ENCODE assay signal across 8 cellular contexts in the genomic region with DNA sequence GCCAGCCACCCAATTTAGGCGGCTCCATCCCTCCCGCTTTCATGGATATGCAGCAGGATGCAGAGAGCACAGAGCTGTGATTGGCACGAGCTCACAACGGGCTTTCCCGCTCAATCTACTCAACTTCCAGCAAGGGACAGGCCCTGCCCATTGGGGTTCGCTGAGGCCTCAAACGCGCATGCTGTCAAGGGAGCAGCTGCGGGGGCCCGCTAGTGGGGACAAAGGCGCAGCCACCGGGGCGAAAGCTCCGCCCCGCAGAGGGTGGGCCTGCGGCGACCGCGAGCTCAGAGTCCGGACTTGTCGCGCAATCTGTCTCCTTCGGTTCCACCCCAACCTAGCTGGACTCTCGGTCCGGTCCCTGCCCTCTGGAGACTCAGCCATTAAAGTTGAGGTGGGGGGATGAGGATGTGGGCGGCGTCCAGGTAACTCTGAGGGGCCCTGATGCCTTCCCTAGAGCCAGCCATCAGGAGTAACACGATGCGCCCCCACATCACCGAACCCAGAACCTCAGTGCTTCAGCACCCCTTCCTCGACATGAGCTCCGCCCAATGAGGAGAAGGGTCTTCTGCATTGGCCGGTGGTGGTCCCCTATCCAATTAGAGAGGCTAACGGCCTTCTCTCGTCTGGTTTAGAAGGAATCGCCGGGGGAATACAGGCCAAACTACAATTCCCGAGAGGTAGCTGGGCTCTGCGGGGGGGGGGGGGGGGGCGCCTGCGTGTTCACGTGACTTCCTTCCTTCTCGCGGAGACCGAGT. TPM values are rescaled to one million over a fixed set of nuclear protein-coding genes. Genes with fewer than 3 reads are reported as not detected.
DNase-seq lines count a peak whose midpoint lies in the region; ATAC-seq and TF ChIP-seq lines count a peak whose summit lies in the region.

No MANE protein-coding gene starts in this region.

- H3K4me1 Mint-ChIP-seq in nephron = peaks cover 47% of the 10 kb centered on the region
- H3K4me1 Mint-ChIP-seq in stimulated activated naive CD8-positive, alpha-beta T cell treated with anti-CD3 and anti-CD28 coated beads, Interleukin-15, Interleukin-2, amounts not matched to agents 100 ng/mL and 50 ng/mL, for 24 hours (ENCODE audit: low read depth) = peaks cover 70% of the 10 kb centered on the region

- H3K27ac Mint-ChIP-seq in nephron = peak overlapping the region; percentile 83 to 100 (median 99)
- peak overlapping the region; percentile 85 for H3K27ac Mint-ChIP-seq in stimulated activated naive CD8-positive, alpha-beta T cell treated with anti-CD3 and anti-CD28 coated beads, Interleukin-15, Interleukin-2, amounts not matched to agents 100 ng/mL and 50 ng/mL, for 24 hours

- H3K9me3 Mint-ChIP-seq in nephron = no peaks in the 10 kb centered on the region
- H3K9me3 Mint-ChIP-seq in stimulated activated naive CD8-positive, alpha-beta T cell treated with anti-CD3 and anti-CD28 coated beads, Interleukin-15, Interleukin-2, amounts not matched to agents 100 ng/mL and 50 ng/mL, for 24 hours = no peaks in the 10 kb centered on the region

- peak overlapping the region; percentile 95 to 100 (median 98) for H3K4me3 Mint-ChIP-seq in nephron
- peak overlapping the region; percentile 81 for H3K4me3 Mint-ChIP-seq in stimulated activated naive CD8-positive, alpha-beta T cell treated with anti-CD3 and anti-CD28 coated beads, Interleukin-15, Interleukin-2, amounts not matched to agents 100 ng/mL and 50 ng/mL, for 24 hours

- DNase-seq in DMS114 treated with DMSO at 0.1 percent for 48 hours (lab: John Stamatoyannopoulos, UW; ENCODE audit: unreplicated experiment) (peak; percentile 93), HuH-7.5 (ENCODE audit: low spot score) (peak; percentile 80), RPMI7951 (ENCODE audit: low read depth) (peak; percentile 93), fibroblast of the aortic adventitia (ENCODE audit: low read depth) (peak; percentile 40)
- peak; percentile 77 for DNase-seq in activated T-helper 9 cell treated with anti-CD3 and anti-CD28 coated beads, Interleukin-2, amount 50 U/mL, for 16 hours (ENCODE audit: low read depth)

- no peaks in the 10 kb centered on the region for H3K36me3 Mint-ChIP-seq in nephron (ENCODE audit: low read depth)
- peaks cover 16% of the 10 kb centered on the region for H3K36me3 Mint-ChIP-seq in stimulated activated naive CD8-positive, alpha-beta T cell treated with anti-CD3 and anti-CD28 coated beads, Interleukin-15, Interleukin-2, amounts not matched to agents 100 ng/mL and 50 ng/mL, for 24 hours (ENCODE audit: low read depth)

- peak overlapping the region; percentile 64 for H3K4me3 ChIP-seq in fibroblast of the aortic adventitia (ENCODE audit: low read depth, low read length)

- no peaks in the 10 kb centered on the region for H3K27me3 Mint-ChIP-seq in nephron (ENCODE audit: low read depth)
- H3K27me3 Mint-ChIP-seq in stimulated activated naive CD8-positive, alpha-beta T cell treated with anti-CD3 and anti-CD28 coated beads, Interleukin-15, Interleukin-2, amounts not matched to agents 100 ng/mL and 50 ng/mL, for 24 hours = no peaks in the 10 kb centered on the region

- peak; percentile 59 for ATAC-seq in GM21447 (IDR thresholded peaks at IDR 0.05; ENCODE audit: unreplicated experiment)

- TF ChIP-seq CTCF in fibroblast of the aortic adventitia (IDR thresholded peaks at IDR 0.05; ENCODE audit: insufficient read depth, low read length) (no peak), nephron (IDR thresholded peaks at IDR 0.05; ENCODE audit: unreplicated experiment in 3 of 3) (no peak)

RNA-seq across cellular contexts. Expression of gene NFATC3, which starts 0.5 kb away (rescaled TPM):
- total RNA-seq in RPMI7951 (2014; rRNA removed; shearing (Covaris generic)) = 22.0 and 22.5 TPM in 2 replicates
- total RNA-seq in fibroblast of the aortic adventitia (ENCODE audit: low replicate concordance) = 17.7 and 36.3 TPM in 2 replicates

Comparison
In these comparisons a context has a peak if more than half of its experiments do, and no peak if none do; other contexts are left out.
1. Peak in every context shown above with its lines: DNase-seq, ATAC-seq and H3K4me3 ChIP-seq.
2. DNase-seq: peak in every context shown above with its lines; median percentile 93 in DMS114 treated with DMSO at 0.1 percent for 48 hours; 93 in RPMI7951; 80 in HuH-7.5; 77 in activated T-helper 9 cell treated with anti-CD3 and anti-CD28 coated beads, Interleukin-2, amount 50 U/mL, for 16 hours; 40 in fibroblast of the aortic adventitia.